In the genomic region with DNA sequence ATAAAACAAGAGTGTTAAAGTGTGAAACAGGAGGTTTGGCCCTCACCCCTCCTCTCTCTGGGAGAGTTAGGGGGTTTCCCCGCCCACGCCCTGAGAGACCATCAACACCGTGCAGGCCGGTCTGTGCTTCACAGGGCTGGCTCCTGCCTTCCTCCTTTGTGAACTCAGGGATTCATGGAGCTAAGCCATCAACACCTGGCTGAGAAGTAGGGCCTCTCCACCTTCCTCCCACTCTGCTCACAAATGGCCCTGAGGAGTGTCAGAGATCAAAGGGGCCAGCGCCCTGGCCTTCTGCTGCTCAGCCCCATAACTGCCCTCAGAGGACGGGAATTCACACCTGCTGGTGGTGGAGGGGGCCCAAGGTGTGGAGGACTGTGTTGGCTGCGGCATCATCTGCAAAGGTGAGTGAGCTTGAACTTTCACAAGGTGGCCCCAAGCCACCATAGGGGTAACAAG, we compare ENCODE assay signal across 1 cellular context.
TF ChIP-seq lines count a peak whose summit lies in the region.

No MANE protein-coding gene starts in this region.

TF ChIP-seq in GM12878, 131 proteins besides CTCF, POLR2A, EP300 and RAD21 (continued from another document and continues in another):
- TF ChIP-seq, protein P1, sequence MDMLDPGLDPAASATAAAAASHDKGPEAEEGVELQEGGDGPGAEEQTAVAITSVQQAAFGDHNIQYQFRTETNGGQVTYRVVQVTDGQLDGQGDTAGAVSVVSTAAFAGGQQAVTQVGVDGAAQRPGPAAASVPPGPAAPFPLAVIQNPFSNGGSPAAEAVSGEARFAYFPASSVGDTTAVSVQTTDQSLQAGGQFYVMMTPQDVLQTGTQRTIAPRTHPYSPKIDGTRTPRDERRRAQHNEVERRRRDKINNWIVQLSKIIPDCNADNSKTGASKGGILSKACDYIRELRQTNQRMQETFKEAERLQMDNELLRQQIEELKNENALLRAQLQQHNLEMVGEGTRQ (IDR thresholded peaks at IDR 0.05; ENCODE audit: borderline replicate concordance, low read depth, low read length): no peak
- TF ChIP-seq BHLHE40 (IDR thresholded peaks at IDR 0.05; ENCODE audit: borderline replicate concordance in 1 of 2, low read depth in 2 of 2, low read length in 1 of 2) (peak in 1 of 2 experiments; percentile 49; a peak in 2 of 4 replicates), IRF4 (IDR thresholded peaks at IDR 0.05; ENCODE audit: low read depth, low read length) (no peak), SMAD1 (IDR thresholded peaks at IDR 0.05; ENCODE audit: low read depth, partially characterized antibody) (no peak), CHD1 (IDR thresholded peaks at IDR 0.05; ENCODE audit: low read depth, low read length) (no peak), BCL11A (IDR thresholded peaks at IDR 0.05; ENCODE audit: low read depth, low read length) (no peak), SIN3A (IDR thresholded peaks at IDR 0.05; ENCODE audit: low read depth, low read length) (no peak), MXI1 (IDR thresholded peaks at IDR 0.05; ENCODE audit: low read depth, low read length) (no peak), POLR2AphosphoS5 (IDR thresholded peaks at IDR 0.05; ENCODE audit: low read length) (no peak), TCF12 (IDR thresholded peaks at IDR 0.05; ENCODE audit: low read depth, low read length) (0 out of 2 replicates have a peak, but pooled peaks have one; percentile 9), ZNF207 (IDR thresholded peaks at IDR 0.05; ENCODE audit: borderline replicate concordance) (0 out of 2 replicates have a peak, but pooled peaks have one; percentile 54), RCOR1 (conservative IDR thresholded peaks at IDR 0.05; ENCODE audit: low read depth, low read length) (no peak), IKZF2 (IDR thresholded peaks at IDR 0.05) (peak; percentile 90 to 92; a peak in 2 of 4 replicates), SMARCA5 (IDR thresholded peaks at IDR 0.05) (no peak), CHD4 (IDR thresholded peaks at IDR 0.05) (no peak), TAF1 (IDR thresholded peaks at IDR 0.05; ENCODE audit: borderline replicate concordance, low read depth, low read length) (no peak), HCFC1 (IDR thresholded peaks at IDR 0.05; ENCODE audit: low read length) (no peak), YBX1 (IDR thresholded peaks at IDR 0.05) (no peak), SMC3 (IDR thresholded peaks at IDR 0.05; ENCODE audit: borderline replicate concordance, low read length) (no peak), ZNF24 (IDR thresholded peaks at IDR 0.05) (no peak), ZNF622 (IDR thresholded peaks at IDR 0.05) (no peak), RBBP5 (conservative IDR thresholded peaks at IDR 0.05) (no peak), ZZZ3 (IDR thresholded peaks at IDR 0.05; ENCODE audit: control insufficient read depth, insufficient read length, low read depth) (no peak), MYC (IDR thresholded peaks at IDR 0.05; ENCODE audit: insufficient read depth, insufficient read length, insufficient replicate concordance, low read length, severe bottlenecking) (no peak), EZH2 (IDR thresholded peaks at IDR 0.05; ENCODE audit: borderline replicate concordance, control insufficient read depth, low read depth, low read length) (no peak), YY1 (IDR thresholded peaks at IDR 0.05; ENCODE audit: low read depth, low read length) (no peak), GABPA (IDR thresholded peaks at IDR 0.05; ENCODE audit: low read depth) (no peak), SREBF1 (IDR thresholded peaks at IDR 0.05; ENCODE audit: low read length) (no peak), JUNB (IDR thresholded peaks at IDR 0.05) (no peak), TCF7 (IDR thresholded peaks at IDR 0.05; ENCODE audit: borderline replicate concordance) (no peak), ATF7 (IDR thresholded peaks at IDR 0.05; ENCODE audit: low read depth) (peak; percentile 59), LARP7 (IDR thresholded peaks at IDR 0.05) (peak; percentile 30), BRCA1 (IDR thresholded peaks at IDR 0.05; ENCODE audit: low read depth, low read length) (no peak), SUPT20H (IDR thresholded peaks at IDR 0.05; ENCODE audit: borderline replicate concordance, control insufficient read depth, low read depth, low read length) (no peak)
- TF ChIP-seq, protein P2, sequence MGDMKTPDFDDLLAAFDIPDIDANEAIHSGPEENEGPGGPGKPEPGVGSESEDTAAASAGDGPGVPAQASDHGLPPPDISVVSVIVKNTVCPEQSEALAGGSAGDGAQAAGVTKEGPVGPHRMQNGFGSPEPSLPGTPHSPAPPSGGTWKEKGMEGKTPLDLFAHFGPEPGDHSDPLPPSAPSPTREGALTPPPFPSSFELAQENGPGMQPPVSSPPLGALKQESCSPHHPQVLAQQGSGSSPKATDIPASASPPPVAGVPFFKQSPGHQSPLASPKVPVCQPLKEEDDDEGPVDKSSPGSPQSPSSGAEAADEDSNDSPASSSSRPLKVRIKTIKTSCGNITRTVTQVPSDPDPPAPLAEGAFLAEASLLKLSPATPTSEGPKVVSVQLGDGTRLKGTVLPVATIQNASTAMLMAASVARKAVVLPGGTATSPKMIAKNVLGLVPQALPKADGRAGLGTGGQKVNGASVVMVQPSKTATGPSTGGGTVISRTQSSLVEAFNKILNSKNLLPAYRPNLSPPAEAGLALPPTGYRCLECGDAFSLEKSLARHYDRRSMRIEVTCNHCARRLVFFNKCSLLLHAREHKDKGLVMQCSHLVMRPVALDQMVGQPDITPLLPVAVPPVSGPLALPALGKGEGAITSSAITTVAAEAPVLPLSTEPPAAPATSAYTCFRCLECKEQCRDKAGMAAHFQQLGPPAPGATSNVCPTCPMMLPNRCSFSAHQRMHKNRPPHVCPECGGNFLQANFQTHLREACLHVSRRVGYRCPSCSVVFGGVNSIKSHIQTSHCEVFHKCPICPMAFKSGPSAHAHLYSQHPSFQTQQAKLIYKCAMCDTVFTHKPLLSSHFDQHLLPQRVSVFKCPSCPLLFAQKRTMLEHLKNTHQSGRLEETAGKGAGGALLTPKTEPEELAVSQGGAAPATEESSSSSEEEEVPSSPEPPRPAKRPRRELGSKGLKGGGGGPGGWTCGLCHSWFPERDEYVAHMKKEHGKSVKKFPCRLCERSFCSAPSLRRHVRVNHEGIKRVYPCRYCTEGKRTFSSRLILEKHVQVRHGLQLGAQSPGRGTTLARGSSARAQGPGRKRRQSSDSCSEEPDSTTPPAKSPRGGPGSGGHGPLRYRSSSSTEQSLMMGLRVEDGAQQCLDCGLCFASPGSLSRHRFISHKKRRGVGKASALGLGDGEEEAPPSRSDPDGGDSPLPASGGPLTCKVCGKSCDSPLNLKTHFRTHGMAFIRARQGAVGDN (IDR thresholded peaks at IDR 0.05): peak; percentile 58; the same call in 1 of the 2 replicates
- TF ChIP-seq, protein P3, sequence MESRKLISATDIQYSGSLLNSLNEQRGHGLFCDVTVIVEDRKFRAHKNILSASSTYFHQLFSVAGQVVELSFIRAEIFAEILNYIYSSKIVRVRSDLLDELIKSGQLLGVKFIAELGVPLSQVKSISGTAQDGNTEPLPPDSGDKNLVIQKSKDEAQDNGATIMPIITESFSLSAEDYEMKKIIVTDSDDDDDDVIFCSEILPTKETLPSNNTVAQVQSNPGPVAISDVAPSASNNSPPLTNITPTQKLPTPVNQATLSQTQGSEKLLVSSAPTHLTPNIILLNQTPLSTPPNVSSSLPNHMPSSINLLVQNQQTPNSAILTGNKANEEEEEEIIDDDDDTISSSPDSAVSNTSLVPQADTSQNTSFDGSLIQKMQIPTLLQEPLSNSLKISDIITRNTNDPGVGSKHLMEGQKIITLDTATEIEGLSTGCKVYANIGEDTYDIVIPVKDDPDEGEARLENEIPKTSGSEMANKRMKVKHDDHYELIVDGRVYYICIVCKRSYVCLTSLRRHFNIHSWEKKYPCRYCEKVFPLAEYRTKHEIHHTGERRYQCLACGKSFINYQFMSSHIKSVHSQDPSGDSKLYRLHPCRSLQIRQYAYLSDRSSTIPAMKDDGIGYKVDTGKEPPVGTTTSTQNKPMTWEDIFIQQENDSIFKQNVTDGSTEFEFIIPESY (IDR thresholded peaks at IDR 0.05): no peak
- TF ChIP-seq, protein P4, sequence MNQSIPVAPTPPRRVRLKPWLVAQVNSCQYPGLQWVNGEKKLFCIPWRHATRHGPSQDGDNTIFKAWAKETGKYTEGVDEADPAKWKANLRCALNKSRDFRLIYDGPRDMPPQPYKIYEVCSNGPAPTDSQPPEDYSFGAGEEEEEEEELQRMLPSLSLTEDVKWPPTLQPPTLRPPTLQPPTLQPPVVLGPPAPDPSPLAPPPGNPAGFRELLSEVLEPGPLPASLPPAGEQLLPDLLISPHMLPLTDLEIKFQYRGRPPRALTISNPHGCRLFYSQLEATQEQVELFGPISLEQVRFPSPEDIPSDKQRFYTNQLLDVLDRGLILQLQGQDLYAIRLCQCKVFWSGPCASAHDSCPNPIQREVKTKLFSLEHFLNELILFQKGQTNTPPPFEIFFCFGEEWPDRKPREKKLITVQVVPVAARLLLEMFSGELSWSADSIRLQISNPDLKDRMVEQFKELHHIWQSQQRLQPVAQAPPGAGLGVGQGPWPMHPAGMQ (IDR thresholded peaks at IDR 0.05; ENCODE audit: borderline replicate concordance): no peak
- TF ChIP-seq, protein P5, sequence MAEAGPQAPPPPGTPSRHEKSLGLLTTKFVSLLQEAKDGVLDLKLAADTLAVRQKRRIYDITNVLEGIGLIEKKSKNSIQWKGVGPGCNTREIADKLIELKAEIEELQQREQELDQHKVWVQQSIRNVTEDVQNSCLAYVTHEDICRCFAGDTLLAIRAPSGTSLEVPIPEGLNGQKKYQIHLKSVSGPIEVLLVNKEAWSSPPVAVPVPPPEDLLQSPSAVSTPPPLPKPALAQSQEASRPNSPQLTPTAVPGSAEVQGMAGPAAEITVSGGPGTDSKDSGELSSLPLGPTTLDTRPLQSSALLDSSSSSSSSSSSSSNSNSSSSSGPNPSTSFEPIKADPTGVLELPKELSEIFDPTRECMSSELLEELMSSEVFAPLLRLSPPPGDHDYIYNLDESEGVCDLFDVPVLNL (IDR thresholded peaks at IDR 0.05; ENCODE audit: low read depth, low read length): no peak
- TF ChIP-seq, protein P6, sequence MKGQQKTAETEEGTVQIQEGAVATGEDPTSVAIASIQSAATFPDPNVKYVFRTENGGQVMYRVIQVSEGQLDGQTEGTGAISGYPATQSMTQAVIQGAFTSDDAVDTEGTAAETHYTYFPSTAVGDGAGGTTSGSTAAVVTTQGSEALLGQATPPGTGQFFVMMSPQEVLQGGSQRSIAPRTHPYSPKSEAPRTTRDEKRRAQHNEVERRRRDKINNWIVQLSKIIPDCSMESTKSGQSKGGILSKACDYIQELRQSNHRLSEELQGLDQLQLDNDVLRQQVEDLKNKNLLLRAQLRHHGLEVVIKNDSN (IDR thresholded peaks at IDR 0.05; ENCODE audit: borderline replicate concordance, extremely low read length, insufficient read depth, low read depth, low read length): no peak
- TF ChIP-seq, protein P7, sequence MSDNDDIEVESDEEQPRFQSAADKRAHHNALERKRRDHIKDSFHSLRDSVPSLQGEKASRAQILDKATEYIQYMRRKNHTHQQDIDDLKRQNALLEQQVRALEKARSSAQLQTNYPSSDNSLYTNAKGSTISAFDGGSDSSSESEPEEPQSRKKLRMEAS (IDR thresholded peaks at IDR 0.05; ENCODE audit: low read depth, low read length): no peak
- TF ChIP-seq, protein P8, sequence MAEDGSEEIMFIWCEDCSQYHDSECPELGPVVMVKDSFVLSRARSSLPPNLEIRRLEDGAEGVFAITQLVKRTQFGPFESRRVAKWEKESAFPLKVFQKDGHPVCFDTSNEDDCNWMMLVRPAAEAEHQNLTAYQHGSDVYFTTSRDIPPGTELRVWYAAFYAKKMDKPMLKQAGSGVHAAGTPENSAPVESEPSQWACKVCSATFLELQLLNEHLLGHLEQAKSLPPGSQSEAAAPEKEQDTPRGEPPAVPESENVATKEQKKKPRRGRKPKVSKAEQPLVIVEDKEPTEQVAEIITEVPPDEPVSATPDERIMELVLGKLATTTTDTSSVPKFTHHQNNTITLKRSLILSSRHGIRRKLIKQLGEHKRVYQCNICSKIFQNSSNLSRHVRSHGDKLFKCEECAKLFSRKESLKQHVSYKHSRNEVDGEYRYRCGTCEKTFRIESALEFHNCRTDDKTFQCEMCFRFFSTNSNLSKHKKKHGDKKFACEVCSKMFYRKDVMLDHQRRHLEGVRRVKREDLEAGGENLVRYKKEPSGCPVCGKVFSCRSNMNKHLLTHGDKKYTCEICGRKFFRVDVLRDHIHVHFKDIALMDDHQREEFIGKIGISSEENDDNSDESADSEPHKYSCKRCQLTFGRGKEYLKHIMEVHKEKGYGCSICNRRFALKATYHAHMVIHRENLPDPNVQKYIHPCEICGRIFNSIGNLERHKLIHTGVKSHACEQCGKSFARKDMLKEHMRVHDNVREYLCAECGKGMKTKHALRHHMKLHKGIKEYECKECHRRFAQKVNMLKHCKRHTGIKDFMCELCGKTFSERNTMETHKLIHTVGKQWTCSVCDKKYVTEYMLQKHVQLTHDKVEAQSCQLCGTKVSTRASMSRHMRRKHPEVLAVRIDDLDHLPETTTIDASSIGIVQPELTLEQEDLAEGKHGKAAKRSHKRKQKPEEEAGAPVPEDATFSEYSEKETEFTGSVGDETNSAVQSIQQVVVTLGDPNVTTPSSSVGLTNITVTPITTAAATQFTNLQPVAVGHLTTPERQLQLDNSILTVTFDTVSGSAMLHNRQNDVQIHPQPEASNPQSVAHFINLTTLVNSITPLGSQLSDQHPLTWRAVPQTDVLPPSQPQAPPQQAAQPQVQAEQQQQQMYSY (CRISPR knock-in tag; IDR thresholded peaks at IDR 0.05): no peak
- TF ChIP-seq, protein P9, sequence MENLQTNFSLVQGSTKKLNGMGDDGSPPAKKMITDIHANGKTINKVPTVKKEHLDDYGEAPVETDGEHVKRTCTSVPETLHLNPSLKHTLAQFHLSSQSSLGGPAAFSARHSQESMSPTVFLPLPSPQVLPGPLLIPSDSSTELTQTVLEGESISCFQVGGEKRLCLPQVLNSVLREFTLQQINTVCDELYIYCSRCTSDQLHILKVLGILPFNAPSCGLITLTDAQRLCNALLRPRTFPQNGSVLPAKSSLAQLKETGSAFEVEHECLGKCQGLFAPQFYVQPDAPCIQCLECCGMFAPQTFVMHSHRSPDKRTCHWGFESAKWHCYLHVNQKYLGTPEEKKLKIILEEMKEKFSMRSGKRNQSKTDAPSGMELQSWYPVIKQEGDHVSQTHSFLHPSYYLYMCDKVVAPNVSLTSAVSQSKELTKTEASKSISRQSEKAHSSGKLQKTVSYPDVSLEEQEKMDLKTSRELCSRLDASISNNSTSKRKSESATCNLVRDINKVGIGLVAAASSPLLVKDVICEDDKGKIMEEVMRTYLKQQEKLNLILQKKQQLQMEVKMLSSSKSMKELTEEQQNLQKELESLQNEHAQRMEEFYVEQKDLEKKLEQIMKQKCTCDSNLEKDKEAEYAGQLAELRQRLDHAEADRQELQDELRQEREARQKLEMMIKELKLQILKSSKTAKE (IDR thresholded peaks at IDR 0.05; ENCODE audit: low read depth, poor library complexity, severe bottlenecking): no peak
